Comparison of ENCODE assay signal across 14 cellular contexts in genomic region chr7:105198223-105198622, GRCh38.
DNase-seq lines count a peak whose midpoint lies in the region; ATAC-seq and TF ChIP-seq lines count a peak whose summit lies in the region.
"Had no signal": no experiment of that assay in that cellular context is flagged by ENCODE, and none has a peak within 500 bp of the region (broad histone marks: within the 10 kb centered on the region; RNA-seq: fewer than 3 reads in every experiment).

No MANE protein-coding gene starts in this region.

- H3K27me3 Mint-ChIP-seq in activated T-helper 2 cell treated with anti-CD3 and anti-CD28 coated beads, Interferon-gamma antibody, Interleukin-2, Interleukin-4, amounts not matched to agents 10 μg/mL and 5 μg/mL and 100 μg/mL, durations not matched to agents 14 hours and 24 hours and 36 hours (ENCODE audit: low read depth): no peaks in the 10 kb centered on the region
- H3K27me3 Mint-ChIP-seq in mesothelial cell of epicardium (ENCODE audit: low read depth): no peaks in the 10 kb centered on the region
- H3K27me3 Mint-ChIP-seq: CD4-positive, CD25-positive, alpha-beta regulatory T cell had no signal

- DNase-seq in AG08396 (ENCODE audit: low spot score): peak; percentile 68
- peak; percentile 83 for DNase-seq in M059J (ENCODE audit: low read depth)
- DNase-seq in dermis microvascular lymphatic vessel endothelial cell (ENCODE audit: low read depth in 2 of 2): peak; percentile 4 to 57
- no peak for DNase-seq in right lobe of liver
- DNase-seq in activated T-helper 2 cell treated with anti-CD3 and anti-CD28 coated beads, Interferon-gamma antibody, Interleukin-2, Interleukin-4, amounts not matched to agents 10 μg/mL and 5 μg/mL and 100 μg/mL, durations not matched to agents 14 hours and 24 hours and 36 hours (ENCODE audit: low spot score): no peak
- no peak for DNase-seq in mesothelial cell of epicardium (ENCODE audit: low spot score in 2 of 2, unreplicated experiment in 2 of 2)
- no peak for DNase-seq in NK-92 (lab: John Stamatoyannopoulos, UW; ENCODE audit: unreplicated experiment)
- DNase-seq: activated CD8-positive, alpha-beta T cell treated with anti-CD3 and anti-CD28 coated beads, Interleukin-2, amount 10 ng/mL, durations not matched to agents 7 days and 5 days; anterior cingulate cortex; CD4-positive, CD25-positive, alpha-beta regulatory T cell; head of caudate nucleus; NCI-H446; uterus had no signal

- peak; percentile 61 to 94 (median 78) for ATAC-seq in right lobe of liver
- ATAC-seq in HG03095 (IDR thresholded peaks at IDR 0.05; ENCODE audit: unreplicated experiment): no peak
- ATAC-seq: activated CD8-positive, alpha-beta T cell treated with anti-CD3 and anti-CD28 coated beads, Interleukin-2, amount 10 ng/mL, durations not matched to agents 7 days and 5 days had no signal

- H3K4me1 ChIP-seq in right lobe of liver: peaks cover 0 to 7% (median 0%) of the 10 kb centered on the region in 4 donors
- H3K4me1 ChIP-seq: uterus had no signal

- TF ChIP-seq CTCF in right lobe of liver (IDR thresholded peaks at IDR 0.05) (no peak), mesothelial cell of epicardium (IDR thresholded peaks at IDR 0.05; ENCODE audit: unreplicated experiment) (no peak)

- H3K27me3 ChIP-seq in right lobe of liver: no peaks in the 10 kb centered on the region
- H3K27me3 ChIP-seq: uterus had no signal

- H3K36me3 ChIP-seq in right lobe of liver: no peaks in the 10 kb centered on the region
- H3K36me3 ChIP-seq: uterus had no signal

- peaks cover 11% of the 10 kb centered on the region for H3K4me1 Mint-ChIP-seq in activated T-helper 2 cell treated with anti-CD3 and anti-CD28 coated beads, Interferon-gamma antibody, Interleukin-2, Interleukin-4, amounts not matched to agents 10 μg/mL and 5 μg/mL and 100 μg/mL, durations not matched to agents 14 hours and 24 hours and 36 hours (ENCODE audit: low read depth)
- H3K4me1 Mint-ChIP-seq in mesothelial cell of epicardium: peaks cover 3% of the 10 kb centered on the region

- H3K9me3 Mint-ChIP-seq in activated T-helper 2 cell treated with anti-CD3 and anti-CD28 coated beads, Interferon-gamma antibody, Interleukin-2, Interleukin-4, amounts not matched to agents 10 μg/mL and 5 μg/mL and 100 μg/mL, durations not matched to agents 14 hours and 24 hours and 36 hours: no peaks in the 10 kb centered on the region
- H3K9me3 Mint-ChIP-seq in mesothelial cell of epicardium: no peaks in the 10 kb centered on the region
- H3K9me3 Mint-ChIP-seq: CD4-positive, CD25-positive, alpha-beta regulatory T cell had no signal

- no peak overlapping the region for H3K27ac Mint-ChIP-seq in activated T-helper 2 cell treated with anti-CD3 and anti-CD28 coated beads, Interferon-gamma antibody, Interleukin-2, Interleukin-4, amounts not matched to agents 10 μg/mL and 5 μg/mL and 100 μg/mL, durations not matched to agents 14 hours and 24 hours and 36 hours
- no peak overlapping the region for H3K27ac Mint-ChIP-seq in mesothelial cell of epicardium
- H3K27ac Mint-ChIP-seq: activated CD8-positive, alpha-beta T cell treated with anti-CD3 and anti-CD28 coated beads, Interleukin-2, amount 10 ng/mL, durations not matched to agents 7 days and 5 days; CD4-positive, CD25-positive, alpha-beta regulatory T cell had no signal

- no peak overlapping the region for H3K4me3 Mint-ChIP-seq in activated T-helper 2 cell treated with anti-CD3 and anti-CD28 coated beads, Interferon-gamma antibody, Interleukin-2, Interleukin-4, amounts not matched to agents 10 μg/mL and 5 μg/mL and 100 μg/mL, durations not matched to agents 14 hours and 24 hours and 36 hours (ENCODE audit: low read depth)
- H3K4me3 Mint-ChIP-seq in mesothelial cell of epicardium: no peak overlapping the region
- H3K4me3 Mint-ChIP-seq: activated CD8-positive, alpha-beta T cell treated with anti-CD3 and anti-CD28 coated beads, Interleukin-2, amount 10 ng/mL, durations not matched to agents 7 days and 5 days; CD4-positive, CD25-positive, alpha-beta regulatory T cell had no signal

- H3K27ac ChIP-seq in right lobe of liver: no peak overlapping the region
- H3K27ac ChIP-seq: uterus had no signal

- WGBS in right lobe of liver (ENCODE audit: insufficient coverage, low coverage, low lambda C conversion rate, missing lambda C conversion rate): 33% methylated on average over 1 of the region's 2 CpGs

- H3K4me3 ChIP-seq in right lobe of liver: no peak overlapping the region
- H3K4me3 ChIP-seq: uterus had no signal

- no peaks in the 10 kb centered on the region for H3K9me3 ChIP-seq in right lobe of liver
- H3K9me3 ChIP-seq: uterus had no signal

- no peak for TF ChIP-seq POLR2A in right lobe of liver (IDR thresholded peaks at IDR 0.05)

- H3K36me3 Mint-ChIP-seq in activated T-helper 2 cell treated with anti-CD3 and anti-CD28 coated beads, Interferon-gamma antibody, Interleukin-2, Interleukin-4, amounts not matched to agents 10 μg/mL and 5 μg/mL and 100 μg/mL, durations not matched to agents 14 hours and 24 hours and 36 hours (ENCODE audit: low read depth): peaks cover 27% of the 10 kb centered on the region
- H3K36me3 Mint-ChIP-seq in mesothelial cell of epicardium: peaks cover 6% of the 10 kb centered on the region

- intact Hi-C loops in right lobe of liver (cut with DNase I): no loop called here
- intact Hi-C loops in activated T-helper 2 cell treated with anti-CD3 and anti-CD28 coated beads, Interferon-gamma antibody, Interleukin-2, Interleukin-4, amounts not matched to agents 10 μg/mL and 5 μg/mL and 100 μg/mL, durations not matched to agents 14 hours and 24 hours and 36 hours (cut with micrococcal nuclease): no loop called here

Comparison
In these comparisons a context has a peak if more than half of its experiments do, and no peak if none do; other contexts are left out.
1. DNase-seq: peak in AG08396 (single experiment), M059J (single experiment) and dermis microvascular lymphatic vessel endothelial cell (2 of 2); none in right lobe of liver (0 of 3), activated T-helper 2 cell treated with anti-CD3 and anti-CD28 coated beads, Interferon-gamma antibody, Interleukin-2, Interleukin-4, amounts not matched to agents 10 μg/mL and 5 μg/mL and 100 μg/mL, durations not matched to agents 14 hours and 24 hours and 36 hours (single experiment), mesothelial cell of epicardium (0 of 2) and NK-92 (single experiment).